In genomic region chr2:159921752-159922404, GRCh38 we compare ENCODE assay signal across 8 cellular contexts. TPM values are rescaled to one million over a fixed set of nuclear protein-coding genes. Genes with fewer than 3 reads are reported as not detected.
DNase-seq lines count a peak whose midpoint lies in the region; ATAC-seq, FAIRE-seq and TF ChIP-seq lines count a peak whose summit lies in the region.

No MANE protein-coding gene starts in this region.

- H3K9me3 Mint-ChIP-seq in T-cell (no peaks in the 10 kb centered on the region), astrocyte (ENCODE audit: unreplicated experiment) (no peaks in the 10 kb centered on the region)

- H3K27ac Mint-ChIP-seq in T-cell (no peak overlapping the region), astrocyte (ENCODE audit: unreplicated experiment) (no peak overlapping the region)

- POLR2A ChIA-PET in T-cell (lab: Charles Lee), result no interaction called here

- CTCF ChIA-PET in T-cell (lab: Charles Lee), result interaction anchor here (0.6 to 1.6 kb wide), 6 partner anchors 20 to 1180 kb away, joined by 3 to 5 read pairs (median 3); no protein-coding TSS in a partner anchor

- H3K27ac ChIP-seq in astrocyte (ENCODE audit: low read depth, low read length) (no peak overlapping the region), iPS-20b (ENCODE audit: low read length) (no peak overlapping the region)

- DNase-seq in D341Med (ENCODE audit: low spot score), result peak; percentile 79
- DNase-seq in T-cell, result peak; percentile 21 to 76 (median 58)
- peak; percentile 39 for DNase-seq in astrocyte (ENCODE audit: low read depth)
- DNase-seq in stimulated activated CD4-positive, alpha-beta T cell treated with anti-CD3 and anti-CD28 coated beads, Interleukin-1b, Interleukin-23, amount 100 ng/mL, for 48 hours, result peak; percentile 87
- DNase-seq in inferior parietal cortex (ENCODE audit: extremely low spot score), result no peak

- no peak for FAIRE-seq in astrocyte (lab: Jason Lieb, UNC)

- peaks cover 4% of the 10 kb centered on the region for H3K4me1 ChIP-seq in astrocyte (ENCODE audit: insufficient read depth, low read length)
- H3K4me1 ChIP-seq in iPS-20b (ENCODE audit: insufficient read depth, low read length), result no peaks in the 10 kb centered on the region

- H3K4me3 ChIP-seq in astrocyte (ENCODE audit: insufficient read depth, low read depth, low read length) (no peak overlapping the region), iPS-20b (ENCODE audit: low read length) (peak overlapping the region; percentile 24; the same call in 1 of the 2 replicates)

- H3K9ac ChIP-seq in astrocyte (ENCODE audit: low read length) (no peak overlapping the region), iPS-20b (ENCODE audit: low read depth, low read length) (peak overlapping the region; percentile 5; the same call in 1 of the 2 replicates)

- peak; percentile 52 for TF ChIP-seq CTCF in astrocyte (IDR thresholded peaks at IDR 0.05; ENCODE audit: insufficient read depth, low read depth, low read length)

- peaks cover 0 to 5% (median 4%) of the 10 kb centered on the region in 3 donors for H3K4me1 Mint-ChIP-seq in T-cell
- peaks cover 12% of the 10 kb centered on the region for H3K4me1 Mint-ChIP-seq in astrocyte (ENCODE audit: low read depth, unreplicated experiment)

- H3K4me3 Mint-ChIP-seq in T-cell, result no peak overlapping the region
- no peak overlapping the region for H3K4me3 Mint-ChIP-seq in astrocyte (ENCODE audit: unreplicated experiment)

- H3K79me2 ChIP-seq in astrocyte (ENCODE audit: insufficient read depth, low read length), result no peaks in the 10 kb centered on the region

- ATAC-seq in GM19468 (IDR thresholded peaks at IDR 0.05; ENCODE audit: extremely low read depth, unreplicated experiment) (peak; percentile 92), HG03558 (IDR thresholded peaks at IDR 0.05; ENCODE audit: extremely low read depth, unreplicated experiment) (peak; percentile 60), T-cell (replicated peaks in 1 of 4) (peak; percentile 87 to 89 (median 88))

- no peak overlapping the region for H2AFZ ChIP-seq in astrocyte (ENCODE audit: low read depth, low read length)

- H3K27me3 ChIP-seq in astrocyte (ENCODE audit: insufficient read depth, low read length) (no peaks in the 10 kb centered on the region), iPS-20b (ENCODE audit: insufficient read depth, low read length) (peaks cover 22% of the 10 kb centered on the region)

- H4K20me1 ChIP-seq in astrocyte (ENCODE audit: insufficient read depth, low read length), result no peaks in the 10 kb centered on the region

- no peak overlapping the region for H3K4me2 ChIP-seq in astrocyte (ENCODE audit: low read length)

- H3K36me3 ChIP-seq in astrocyte (ENCODE audit: insufficient read depth, low read length) (no peaks in the 10 kb centered on the region), iPS-20b (ENCODE audit: insufficient read depth, low read depth, low read length) (no peaks in the 10 kb centered on the region)

- peaks cover 6 to 12% of the 10 kb centered on the region in 2 donors for H3K27me3 Mint-ChIP-seq in T-cell
- H3K27me3 Mint-ChIP-seq in astrocyte (ENCODE audit: low read depth, unreplicated experiment), result peaks cover 16% of the 10 kb centered on the region

- H3K36me3 Mint-ChIP-seq in T-cell, result no peaks in the 10 kb centered on the region
- peaks cover 2% of the 10 kb centered on the region for H3K36me3 Mint-ChIP-seq in astrocyte (ENCODE audit: low read depth, unreplicated experiment)

- H3K9me3 ChIP-seq in astrocyte (ENCODE audit: insufficient read depth, low read depth, low read length) (no peaks in the 10 kb centered on the region), iPS-20b (ENCODE audit: insufficient read depth, low read depth, low read length) (no peaks in the 10 kb centered on the region)

RNA-seq across cellular contexts. Expression of gene LY75, which starts 17.3 kb away (rescaled TPM):
- total RNA-seq in T-cell (10 to 100 TPM; 35.3 to 52.2 (median 41.7) TPM), astrocyte (0.22 and 0.25 TPM in 2 replicates)

Comparison
In these comparisons a context has a peak if more than half of its experiments do, and no peak if none do; other contexts are left out.
1. RNA of gene LY75, which starts 17.3 kb away (total RNA-seq): 35.3 to 52.2 TPM in T-cell; 0.22 to 0.25 TPM in astrocyte; every median in the first group is over 10 times any median in the second.
2. Peak in every context shown above with its lines, with median percentiles within 50 percentile points of each other: ATAC-seq.